ENCODE assay signal across 18 cellular contexts in the genomic region with DNA sequence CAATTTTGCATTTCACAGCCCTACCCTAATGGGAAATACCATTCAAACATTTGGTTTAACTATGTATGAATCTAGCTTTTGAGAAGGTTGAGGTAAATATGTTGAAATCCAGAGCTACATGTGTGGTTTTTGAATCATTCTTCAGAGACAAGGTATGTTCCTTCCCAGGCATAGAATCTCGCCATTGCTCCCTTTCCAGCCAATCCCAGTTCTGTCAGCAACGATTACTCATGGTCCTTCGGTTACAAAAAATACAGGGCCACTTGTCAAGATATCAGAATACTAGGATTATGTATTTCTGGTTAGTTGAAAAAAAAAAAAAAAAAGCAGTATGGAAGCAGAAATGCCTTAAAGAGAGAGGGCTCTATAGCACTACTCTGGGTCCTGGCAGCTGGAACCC.
DNase-seq lines count a peak whose midpoint lies in the region; ATAC-seq, FAIRE-seq and TF ChIP-seq lines count a peak whose summit lies in the region.
"Had no signal": no experiment of that assay in that cellular context is flagged by ENCODE, and none has a peak within 500 bp of the region (broad histone marks: within the 10 kb centered on the region; RNA-seq: fewer than 3 reads in every experiment).

No MANE protein-coding gene starts in this region.

- H3K4me1 ChIP-seq in astrocyte (ENCODE audit: insufficient read depth, low read length) (peaks cover 3% of the 10 kb centered on the region), ovary (ENCODE audit: insufficient read depth) (peaks cover 6% of the 10 kb centered on the region)
- H3K4me1 ChIP-seq: BLaER1 had no signal

- TF ChIP-seq CTCF in astrocyte (IDR thresholded peaks at IDR 0.05; ENCODE audit: insufficient read depth, low read depth, low read length) (no peak), epithelial cell of esophagus (IDR thresholded peaks at IDR 0.05; ENCODE audit: insufficient read depth, low read depth, low read length, missing control alignments) (no peak), ovary (IDR thresholded peaks at IDR 0.05) (no peak)

- H3K27me3 Mint-ChIP-seq in astrocyte (ENCODE audit: low read depth, unreplicated experiment) = no peaks in the 10 kb centered on the region

- H3K27me3 ChIP-seq in astrocyte (ENCODE audit: insufficient read depth, low read length) (no peaks in the 10 kb centered on the region), ovary (no peaks in the 10 kb centered on the region)
- H3K27me3 ChIP-seq: BLaER1 had no signal

- H3K4me3 Mint-ChIP-seq in astrocyte (ENCODE audit: unreplicated experiment) = no peak overlapping the region
- H3K4me3 Mint-ChIP-seq: CD14-positive monocyte; CD8-positive, alpha-beta T cell had no signal

- peaks cover 2% of the 10 kb centered on the region for H3K36me3 Mint-ChIP-seq in astrocyte (ENCODE audit: low read depth, unreplicated experiment)
- H3K36me3 Mint-ChIP-seq: CD14-positive monocyte; CD8-positive, alpha-beta T cell had no signal

- no peak overlapping the region for H3K9ac ChIP-seq in astrocyte (ENCODE audit: low read length)
- H3K9ac ChIP-seq: BLaER1 had no signal

- no peak overlapping the region for H3K27ac Mint-ChIP-seq in astrocyte (ENCODE audit: unreplicated experiment)
- H3K27ac Mint-ChIP-seq: CD14-positive monocyte; CD8-positive, alpha-beta T cell had no signal

- peaks cover 2% of the 10 kb centered on the region for H3K79me2 ChIP-seq in astrocyte (ENCODE audit: insufficient read depth, low read length)

- H3K9me3 Mint-ChIP-seq in astrocyte (ENCODE audit: unreplicated experiment) = peaks cover 1% of the 10 kb centered on the region
- H3K9me3 Mint-ChIP-seq: CD14-positive monocyte; CD8-positive, alpha-beta T cell had no signal

- DNase-seq in H54 (ENCODE audit: insufficient read length, low spot score) (no peak), astrocyte (ENCODE audit: low read depth) (peak; percentile 32), epithelial cell of esophagus (ENCODE audit: low read depth) (peak; percentile 43), non-pigmented ciliary epithelial cell (ENCODE audit: low read depth) (peak; percentile 23), ovary (no peak), left cardiac atrium (no peak)
- DNase-seq: 8988T; Calu3; CD8-positive, alpha-beta T cell; DMS79 treated with DMSO at 0.1 percent for 48 hours; GF-D8 had no signal

- FAIRE-seq in H54 (lab: Jason Lieb, UNC) (peak; percentile 45), astrocyte (lab: Jason Lieb, UNC) (no peak)
- FAIRE-seq: H1 had no signal

- WGBS in ovary, 3 donors = 95 to 98% (median 98%) methylated on average over 3 of the region's 3 CpGs

- no peak for ATAC-seq in HG03196 (IDR thresholded peaks at IDR 0.05; ENCODE audit: unreplicated experiment)
- ATAC-seq in GM19455 (IDR thresholded peaks at IDR 0.05; ENCODE audit: unreplicated experiment) = no peak
- ATAC-seq in left cardiac atrium = no peak
- ATAC-seq: CD8-positive, alpha-beta T cell had no signal

- peaks cover 3% of the 10 kb centered on the region for H4K20me1 ChIP-seq in astrocyte (ENCODE audit: insufficient read depth, low read length)
- H4K20me1 ChIP-seq: BLaER1 had no signal

- H3K27ac ChIP-seq in astrocyte (ENCODE audit: low read depth, low read length) (no peak overlapping the region), ovary (no peak overlapping the region)
- H3K27ac ChIP-seq: BLaER1, HL-60 had no signal

- no peak for TF ChIP-seq EP300 in ovary (IDR thresholded peaks at IDR 0.05)

- H3K36me3 ChIP-seq in astrocyte (ENCODE audit: insufficient read depth, low read length) = no peaks in the 10 kb centered on the region
- no peaks in the 10 kb centered on the region for H3K36me3 ChIP-seq in ovary
- H3K36me3 ChIP-seq: BLaER1, HAP-1 had no signal

- H3K4me1 Mint-ChIP-seq in astrocyte (ENCODE audit: low read depth, unreplicated experiment) = peaks cover 2% of the 10 kb centered on the region
- H3K4me1 Mint-ChIP-seq: CD14-positive monocyte had no signal

- H2AFZ ChIP-seq in astrocyte (ENCODE audit: low read depth, low read length) = no peak overlapping the region

- intact Hi-C loops in ovary (cut with DNase I) = no loop called here
- intact Hi-C loops in left cardiac atrium (cut with DNase I) = no loop called here

- H3K9me3 ChIP-seq in astrocyte (ENCODE audit: insufficient read depth, low read depth, low read length) (no peaks in the 10 kb centered on the region), ovary (no peaks in the 10 kb centered on the region)
- H3K9me3 ChIP-seq: BLaER1, HAP-1 had no signal

- no peak overlapping the region for H3K4me2 ChIP-seq in astrocyte (ENCODE audit: low read length)
- H3K4me2 ChIP-seq: BLaER1 had no signal

- TF ChIP-seq POLR2A in H54 (IDR thresholded peaks at IDR 0.05; ENCODE audit: low read depth, low read length) (no peak), ovary (IDR thresholded peaks at IDR 0.05) (no peak)

- H3K4me3 ChIP-seq in astrocyte (ENCODE audit: insufficient read depth, low read depth, low read length) (no peak overlapping the region), epithelial cell of esophagus (ENCODE audit: low read length) (no peak overlapping the region), ovary (no peak overlapping the region)
- H3K4me3 ChIP-seq: BLaER1, HAP-1 had no signal

Comparison
In these comparisons a context has a peak if more than half of its experiments do, and no peak if none do; other contexts are left out.
1. DNase-seq: peak in astrocyte (single experiment), epithelial cell of esophagus (single experiment) and non-pigmented ciliary epithelial cell (single experiment); none in H54 (single experiment), ovary (0 of 5) and left cardiac atrium (single experiment).